13 cellular contexts compared by ENCODE assay signal in the genomic region with DNA sequence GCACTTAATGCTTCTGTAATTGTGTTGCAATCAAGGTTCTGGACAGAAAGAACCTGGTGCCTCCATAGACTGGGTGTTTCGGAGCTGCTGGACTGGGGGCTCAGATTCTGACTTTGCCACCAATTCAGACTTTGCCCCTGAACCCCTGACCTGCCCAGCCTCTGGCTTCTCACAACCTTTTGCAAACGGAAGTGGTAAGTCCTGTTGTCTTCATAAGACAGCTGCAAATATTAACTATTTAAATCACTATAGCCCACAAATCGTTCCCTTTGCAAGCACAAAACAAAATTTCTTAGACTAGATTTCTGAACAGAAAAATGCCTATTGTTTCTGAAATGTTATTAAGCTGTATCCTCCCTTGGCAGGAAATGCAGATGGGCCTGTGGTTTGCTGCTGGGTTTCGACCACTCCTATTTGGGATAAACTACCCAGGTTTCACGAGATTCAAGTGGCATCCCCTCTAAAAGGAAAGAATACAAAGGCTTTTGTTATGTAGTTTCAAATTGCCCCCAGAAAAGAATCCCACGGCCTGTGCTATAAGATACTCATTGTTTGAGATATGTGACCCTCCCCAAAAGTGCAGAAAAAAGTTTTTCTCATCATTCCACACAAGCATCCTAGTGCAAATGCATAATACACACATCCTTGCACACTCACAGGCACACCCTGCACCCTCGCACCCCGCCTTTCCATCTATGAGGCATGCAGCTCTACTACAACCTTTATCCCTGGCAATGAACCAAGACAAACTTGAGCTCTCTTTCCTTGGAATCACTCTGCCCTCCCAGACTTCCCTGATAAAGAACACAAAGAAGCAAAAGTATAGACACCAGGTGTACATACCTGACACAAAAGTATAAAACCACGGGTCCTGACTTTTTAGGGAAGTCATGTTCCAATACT.
A peak's percentile ranks its signal among the peaks of the same experiment; 100 is the strongest.
DNase-seq lines count a peak whose midpoint lies in the region; ATAC-seq and TF ChIP-seq lines count a peak whose summit lies in the region.
"Had no signal": no experiment of that assay in that cellular context is flagged by ENCODE, and none has a peak within 500 bp of the region (broad histone marks: within the 10 kb centered on the region; RNA-seq: fewer than 3 reads in every experiment).

No MANE protein-coding gene starts in this region.

- H3K9ac ChIP-seq in DND-41 (ENCODE audit: low read depth, low read length), result no peak overlapping the region

- H3K27me3 Mint-ChIP-seq in osteocyte (ENCODE audit: unreplicated experiment), result no peaks in the 10 kb centered on the region
- H3K27me3 Mint-ChIP-seq: activated B cell treated with CpG ODN at 0.5 μM for 24 hours had no signal

- no peaks in the 10 kb centered on the region for H3K27me3 ChIP-seq in DND-41 (ENCODE audit: insufficient read depth, low read length, poor library complexity)
- H3K27me3 ChIP-seq: cardiac muscle cell, thyroid gland had no signal

- H3K27ac ChIP-seq in DND-41 (ENCODE audit: low read length), result no peak overlapping the region
- H3K27ac ChIP-seq: cardiac muscle cell, thyroid gland had no signal

- TF ChIP-seq CTCF in DND-41 (IDR thresholded peaks at IDR 0.05; ENCODE audit: borderline replicate concordance, extremely low read depth, low read length, poor library complexity, severe bottlenecking) (no peak), osteocyte (IDR thresholded peaks at IDR 0.05) (no peak)

- H3K4me3 Mint-ChIP-seq in osteocyte (ENCODE audit: unreplicated experiment), result no peak overlapping the region
- H3K4me3 Mint-ChIP-seq: activated B cell treated with CpG ODN at 0.5 μM for 24 hours had no signal

- H3K4me1 ChIP-seq in DND-41 (ENCODE audit: insufficient read depth, low read length), result peaks cover 13% of the 10 kb centered on the region

- H4K20me1 ChIP-seq in DND-41 (ENCODE audit: insufficient read depth, low read length), result no peaks in the 10 kb centered on the region

- no peaks in the 10 kb centered on the region for H3K36me3 ChIP-seq in DND-41 (ENCODE audit: insufficient read depth, low read length)
- H3K36me3 ChIP-seq: cardiac muscle cell, thyroid gland had no signal

- peaks cover 9% of the 10 kb centered on the region for H3K4me1 Mint-ChIP-seq in osteocyte (ENCODE audit: unreplicated experiment)

- H3K36me3 Mint-ChIP-seq in osteocyte (ENCODE audit: unreplicated experiment), result peaks cover 48% of the 10 kb centered on the region

- H3K79me2 ChIP-seq in DND-41 (ENCODE audit: insufficient read depth, low read length), result no peaks in the 10 kb centered on the region

- H2AFZ ChIP-seq in DND-41 (ENCODE audit: low read depth, low read length), result no peak overlapping the region

- H3K4me3 ChIP-seq in DND-41 (ENCODE audit: low read depth in 1 of 2, low read length in 2 of 2), result no peak overlapping the region
- H3K4me3 ChIP-seq: cardiac muscle cell, thyroid gland had no signal

- DNase-seq in DND-41 (peak; percentile 21), NCI-H226 (peak; percentile 32), foreskin melanocyte (peak; percentile 71), A172 (ENCODE audit: low spot score) (no peak), osteocyte (ENCODE audit: extremely low spot score, unreplicated experiment) (no peak), NCI-H187 treated with DMSO at 0.1 percent for 48 hours (lab: John Stamatoyannopoulos, UW) (no peak)
- DNase-seq in activated T-cell treated with anti-CD3 and anti-CD28 coated beads, Interleukin-2, amount 50 U/mL, for 1 hour, result no peak
- DNase-seq: activated B cell treated with CpG ODN at 0.5 μM for 24 hours, NCI-H774, occipital lobe, thyroid gland had no signal

- peak overlapping the region; percentile 37; the same call in 1 of the 2 replicates for H3K4me2 ChIP-seq in DND-41 (ENCODE audit: insufficient read depth, low read length)

- H3K27ac Mint-ChIP-seq in osteocyte (ENCODE audit: unreplicated experiment), result no peak overlapping the region
- H3K27ac Mint-ChIP-seq: activated B cell treated with CpG ODN at 0.5 μM for 24 hours had no signal

- H3K9me3 ChIP-seq in DND-41 (ENCODE audit: insufficient read depth, low read length, severe bottlenecking), result no peaks in the 10 kb centered on the region
- H3K9me3 ChIP-seq: thyroid gland had no signal

- H3K9me3 Mint-ChIP-seq in osteocyte (ENCODE audit: unreplicated experiment), result no peaks in the 10 kb centered on the region
- H3K9me3 Mint-ChIP-seq: activated B cell treated with CpG ODN at 0.5 μM for 24 hours had no signal

- peak; percentile 78 for ATAC-seq in DND-41 (ENCODE audit: insufficient read depth, low read depth)
- ATAC-seq in GM19395 (IDR thresholded peaks at IDR 0.05; ENCODE audit: unreplicated experiment), result peak; percentile 58

Comparison
In these comparisons a context has a peak if more than half of its experiments do, and no peak if none do; other contexts are left out.
1. DNase-seq: peak in DND-41 (single experiment), NCI-H226 (single experiment) and foreskin melanocyte (single experiment); none in A172 (single experiment), osteocyte (single experiment), NCI-H187 treated with DMSO at 0.1 percent for 48 hours (single experiment) and activated T-cell treated with anti-CD3 and anti-CD28 coated beads, Interleukin-2, amount 50 U/mL, for 1 hour (single experiment).